14 cellular contexts compared by ENCODE assay signal in the genomic region with DNA sequence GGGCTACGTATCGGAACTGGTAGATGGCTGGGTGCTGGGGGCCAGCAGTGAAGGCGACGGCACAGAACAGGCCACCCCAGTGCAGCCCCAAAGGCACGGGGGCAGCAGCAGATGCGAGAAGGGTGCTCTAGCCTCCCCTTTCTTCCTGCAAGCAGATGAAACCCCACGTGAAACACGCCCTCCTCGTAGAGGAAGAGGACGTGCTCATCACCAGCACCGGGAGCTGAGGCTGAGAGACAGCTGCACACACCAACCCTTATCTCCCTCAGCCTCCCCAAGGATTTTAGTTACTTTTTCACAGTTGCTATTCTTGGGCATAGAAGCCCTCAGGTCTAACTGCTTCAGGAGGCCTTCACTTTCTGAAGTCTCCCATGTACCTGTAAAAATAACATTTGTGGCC. TPM values are rescaled to one million over a fixed set of nuclear protein-coding genes. Genes with fewer than 3 reads are reported as not detected.
DNase-seq lines count a peak whose midpoint lies in the region; ATAC-seq, FAIRE-seq and TF ChIP-seq lines count a peak whose summit lies in the region.
"Had no signal": no experiment of that assay in that cellular context is flagged by ENCODE, and none has a peak within 500 bp of the region (broad histone marks: within the 10 kb centered on the region; RNA-seq: fewer than 3 reads in every experiment).

No MANE protein-coding gene starts in this region.

- intact Hi-C loops in pancreas (cut with DNase I) = loop anchor here in 2 of 3 donors (5.0 to 10.0 kb wide), 2 partner anchors 43 to 46 kb away; no protein-coding TSS in a partner anchor

- peaks cover 4 to 13% (median 4%) of the 10 kb centered on the region in 3 experiments; a peak in 5 of 7 replicates for H3K36me3 Mint-ChIP-seq in H9 (ENCODE audit: insufficient read depth in 1 of 3, low read depth in 3 of 3)
- no peaks in the 10 kb centered on the region for H3K36me3 Mint-ChIP-seq in activated T-helper 17 cell treated with anti-CD3 and anti-CD28 coated beads, Interleukin-2, amount 50 U/mL, for 72 hours (ENCODE audit: low read depth)

- no CpG with 5 or more reads among the region's 11 CpGs for WGBS in H9 (ENCODE audit: extremely low coverage, insufficient read length, low lambda C conversion rate)
- WGBS in pancreas, 2 donors = 36 to 38% methylated on average over 11 of the region's 11 CpGs

- no peak for ATAC-seq in pancreas
- no peak for ATAC-seq in HG02798 (IDR thresholded peaks at IDR 0.05; ENCODE audit: poor library complexity, unreplicated experiment)
- ATAC-seq in activated T-helper 17 cell treated with anti-CD3 and anti-CD28 coated beads, Interleukin-2, amount 50 U/mL, for 72 hours (replicated peaks) = no peak
- ATAC-seq: naive thymus-derived CD8-positive, alpha-beta T cell had no signal

- no peak overlapping the region for H2AK5ac ChIP-seq in H9 (ENCODE audit: insufficient read length, low read length)

- no peaks in the 10 kb centered on the region for H3K79me1 ChIP-seq in H9 (ENCODE audit: insufficient read depth, low read depth, low read length, poor library complexity, severe bottlenecking)

- H4K5ac ChIP-seq in H9 (ENCODE audit: insufficient read length, low read depth, low read length) = no peak overlapping the region

- TF ChIP-seq POLR2A in erythroblast (IDR thresholded peaks at IDR 0.05; ENCODE audit: low read length) = no peak

- no peak overlapping the region for H3K18ac ChIP-seq in H9 (ENCODE audit: insufficient read length, low read depth, low read length)

- H3K4me3 Mint-ChIP-seq in H9 = peak overlapping the region in 1 of 2 experiments; percentile 44; a peak in 1 of 5 replicates
- no peak overlapping the region for H3K4me3 Mint-ChIP-seq in activated T-helper 17 cell treated with anti-CD3 and anti-CD28 coated beads, Interleukin-2, amount 50 U/mL, for 72 hours
- H3K4me3 Mint-ChIP-seq: T-helper 1 cell treated with Interleukin-12 subunit alpha and Interleukin-12 subunit beta and Interleukin-4 antibody, amounts not matched to agents 30 μg/mL and 1 μg/mL, for 36 hours had no signal

- no peaks in the 10 kb centered on the region for H3K9me3 Mint-ChIP-seq in H9
- H3K9me3 Mint-ChIP-seq in activated T-helper 17 cell treated with anti-CD3 and anti-CD28 coated beads, Interleukin-2, amount 50 U/mL, for 72 hours = no peaks in the 10 kb centered on the region
- H3K9me3 Mint-ChIP-seq: naive thymus-derived CD8-positive, alpha-beta T cell; T-helper 1 cell treated with Interleukin-12 subunit alpha and Interleukin-12 subunit beta and Interleukin-4 antibody, amounts not matched to agents 30 μg/mL and 1 μg/mL, for 36 hours had no signal

- H3K27ac Mint-ChIP-seq in H9 = peak overlapping the region in 1 of 3 experiments; percentile 53; a peak in 1 of 7 replicates
- H3K27ac Mint-ChIP-seq in activated T-helper 17 cell treated with anti-CD3 and anti-CD28 coated beads, Interleukin-2, amount 50 U/mL, for 72 hours = no peak overlapping the region
- H3K27ac Mint-ChIP-seq: T-helper 1 cell treated with Interleukin-12 subunit alpha and Interleukin-12 subunit beta and Interleukin-4 antibody, amounts not matched to agents 30 μg/mL and 1 μg/mL, for 36 hours had no signal

- H4K91ac ChIP-seq in H9 (ENCODE audit: insufficient read length, low read depth, low read length) = no peak overlapping the region

- H2BK12ac ChIP-seq in H9 (ENCODE audit: insufficient read length, low read depth, low read length) = no peak overlapping the region

- no peak overlapping the region for H2BK120ac ChIP-seq in H9 (ENCODE audit: low read depth, low read length, poor library complexity, severe bottlenecking)

- H3T11ph ChIP-seq in H9 (ENCODE audit: low read length) = no peak overlapping the region

- no peak overlapping the region for H3K23ac ChIP-seq in H9 (ENCODE audit: insufficient read length, low read depth, low read length)

- H2BK5ac ChIP-seq in H9 (ENCODE audit: insufficient read length, low read length) = no peak overlapping the region

- H3K27ac ChIP-seq in H9 (ENCODE audit: insufficient read length, low read depth, low read length) (no peak overlapping the region), pancreas (peak overlapping the region; percentile 5 to 74 (median 40))

- H3K9me3 ChIP-seq in H9 (ENCODE audit: control insufficient read depth, low read depth, low read length) = no peaks in the 10 kb centered on the region
- H3K9me3 ChIP-seq in pancreas = no peaks in the 10 kb centered on the region

- no peaks in the 10 kb centered on the region for H3K23me2 ChIP-seq in H9 (ENCODE audit: insufficient read length, low read depth, low read length, poor library complexity, severe bottlenecking)

- 0 out of 2 replicates have a peak overlapping the region, but pooled peaks have one; percentile 42 for H3K14ac ChIP-seq in H9 (ENCODE audit: insufficient read depth, low read length)

- no peaks in the 10 kb centered on the region for H3K27me3 ChIP-seq in H9 (ENCODE audit: insufficient read depth, low read length)
- H3K27me3 ChIP-seq in pancreas = no peaks in the 10 kb centered on the region

- no peak overlapping the region for H3K56ac ChIP-seq in H9 (ENCODE audit: insufficient read length, low read depth, low read length)

- H3K9ac ChIP-seq in H9 (ENCODE audit: extremely low read depth, insufficient read length, low read length) = no peak overlapping the region

- H4K8ac ChIP-seq in H9 (replicated peaks; ENCODE audit: insufficient read length, low read depth, low read length) = no peak overlapping the region

- DNase-seq in AG10803 (ENCODE audit: low read depth) (peak; percentile 31), H9 (no peak), erythroblast (lab: John Stamatoyannopoulos, UW) (peak; percentile 30 to 34), pancreas (no peak), CD1c-positive myeloid dendritic cell (ENCODE audit: extremely low spot score) (no peak), HTR-8/SVneo (ENCODE audit: insufficient read length, low spot score) (no peak)
- DNase-seq: amniotic stem cell; EL; naive thymus-derived CD8-positive, alpha-beta T cell; NCI-H1417 treated with DMSO at 0.1 percent for 48 hours had no signal

- H2AFZ ChIP-seq in H9 (ENCODE audit: low read length) = no peak overlapping the region

- no peak overlapping the region for H3K4me3 ChIP-seq in AG10803 (ENCODE audit: low read length)
- peak overlapping the region in 1 of 4 donors; percentile 10 for H3K4me3 ChIP-seq in pancreas

- peaks cover 68% of the 10 kb centered on the region; the same call in 1 of the 2 replicates for H3K79me2 ChIP-seq in H9 (ENCODE audit: insufficient read depth, low read length)

- H3K4ac ChIP-seq in H9 (ENCODE audit: low read depth, low read length) = no peak overlapping the region

- H4K20me1 ChIP-seq in H9 (ENCODE audit: control insufficient read depth, insufficient read depth, insufficient read length) = peaks cover 3% of the 10 kb centered on the region

- peaks cover 62 to 78% of the 10 kb centered on the region in 2 experiments for H3K4me1 Mint-ChIP-seq in H9
- H3K4me1 Mint-ChIP-seq in activated T-helper 17 cell treated with anti-CD3 and anti-CD28 coated beads, Interleukin-2, amount 50 U/mL, for 72 hours = peaks cover 17% of the 10 kb centered on the region

- H2BK20ac ChIP-seq in H9 (ENCODE audit: low read depth, low read length, poor library complexity, severe bottlenecking) = no peak overlapping the region

- peaks cover 13% of the 10 kb centered on the region for H3K4me1 ChIP-seq in H9 (ENCODE audit: insufficient read depth, low read length)
- H3K4me1 ChIP-seq in pancreas = peaks cover 48 to 57% (median 48%) of the 10 kb centered on the region in 3 donors

- FAIRE-seq in pancreas (lab: Jason Lieb, UNC) = no peak
- FAIRE-seq in HTR-8/SVneo (lab: Jason Lieb, UNC) = no peak
- FAIRE-seq: endometrium had no signal

- H3K36me3 ChIP-seq in pancreas = no peaks in the 10 kb centered on the region

- H3K4me2 ChIP-seq in H9 (ENCODE audit: insufficient read depth, insufficient read length, low read length) = no peak overlapping the region

- no peak for TF ChIP-seq CTCF in AG10803 (conservative IDR thresholded peaks at IDR 0.05; ENCODE audit: low read length)
- no peak for TF ChIP-seq CTCF in H9 (conservative IDR thresholded peaks at IDR 0.05)
- no peak for TF ChIP-seq CTCF in pancreas (IDR thresholded peaks at IDR 0.05)

- H2BK15ac ChIP-seq in H9 (ENCODE audit: low read depth, low read length) = no peak overlapping the region

- no peaks in the 10 kb centered on the region for H3K27me3 Mint-ChIP-seq in H9 (ENCODE audit: low read depth)
- H3K27me3 Mint-ChIP-seq in activated T-helper 17 cell treated with anti-CD3 and anti-CD28 coated beads, Interleukin-2, amount 50 U/mL, for 72 hours = no peaks in the 10 kb centered on the region
- H3K27me3 Mint-ChIP-seq: naive thymus-derived CD8-positive, alpha-beta T cell had no signal

RNA-seq across cellular contexts. Expression of gene ZNF787, which starts 11.9 kb away (rescaled TPM):
- total RNA-seq in H9 (2021) (54.6 and 55.8 TPM in 2 replicates), pancreas (10 to 100 TPM; 22.1 to 41.9 (median 25.6) TPM)
- 10 to 100 TPM; 13.6 to 31.1 TPM for polyA plus RNA-seq in pancreas
- total RNA-seq in activated T-helper 17 cell treated with anti-CD3 and anti-CD28 coated beads, Interleukin-2, amount 50 U/mL, for 72 hours = 10 to 100 TPM; 27.8 to 33.2 TPM

RNA-seq across cellular contexts. Expression of gene ZNF444, which starts 31.9 kb away (rescaled TPM):
- total RNA-seq in H9 (2021) = 48.8 and 49.7 TPM in 2 replicates
- 10 to 100 TPM; 27.9 to 47.9 (median 32.5) TPM for total RNA-seq in pancreas
- 10 to 100 TPM; 67.5 to 99.0 TPM for polyA plus RNA-seq in pancreas
- 10 to 100 TPM; 22.8 to 29.2 TPM for total RNA-seq in activated T-helper 17 cell treated with anti-CD3 and anti-CD28 coated beads, Interleukin-2, amount 50 U/mL, for 72 hours

Comparison
In these comparisons a context has a peak if more than half of its experiments do, and no peak if none do; other contexts are left out.
1. DNase-seq: peak in AG10803 (single experiment) and erythroblast (2 of 2); none in H9 (single experiment), pancreas (0 of 6), CD1c-positive myeloid dendritic cell (single experiment) and HTR-8/SVneo (single experiment).